Comparison of ENCODE assay signal across 15 cellular contexts in genomic region chr18:48183613-48184012, GRCh38.
"Had no signal": no experiment of that assay in that cellular context is flagged by ENCODE, and none has a peak within 500 bp of the region (broad histone marks: within the 10 kb centered on the region; RNA-seq: fewer than 3 reads in every experiment).

No MANE protein-coding gene starts in this region.

- H3K4me1 ChIP-seq: lower lobe of right lung had no signal

- H3K27ac ChIP-seq: dorsolateral prefrontal cortex, left ventricle myocardium inferior, lower lobe of right lung, neutrophil, right atrium auricular region had no signal

- DNase-seq: cortex of kidney; dorsolateral prefrontal cortex; effector CD8-positive, alpha-beta T cell; islet precursor cell; left ventricle myocardium inferior; lower lobe of right lung; midbrain; nephron progenitor cell; posterior cingulate gyrus; small intestine; stimulated activated CD4-positive, alpha-beta T cell treated with anti-CD3 and anti-CD28 coated beads, Interleukin-12 subunit alpha, Interleukin-12 subunit beta, amount 100 ng/mL, for 4 hours; stimulated activated naive CD4-positive, alpha-beta T cell treated with Interleukin-2 at 50 U/mL for 16 hours; trophoblast cell had no signal

- H3K36me3 ChIP-seq: left ventricle myocardium inferior, lower lobe of right lung, neutrophil, right atrium auricular region had no signal

- ATAC-seq: lower lobe of right lung had no signal

- H3K27me3 ChIP-seq: right atrium auricular region had no signal

- H3K9me3 ChIP-seq: left ventricle myocardium inferior, lower lobe of right lung, neutrophil, right atrium auricular region had no signal

- H3K4me3 ChIP-seq: dorsolateral prefrontal cortex, left ventricle myocardium inferior, lower lobe of right lung, right atrium auricular region had no signal
